In genomic region chr2:8539743-8540551, GRCh38 we compare ENCODE assay signal across 9 cellular contexts.
A peak's percentile ranks its signal among the peaks of the same experiment; 100 is the strongest.
DNase-seq lines count a peak whose midpoint lies in the region; ATAC-seq and TF ChIP-seq lines count a peak whose summit lies in the region.
"Had no signal": no experiment of that assay in that cellular context is flagged by ENCODE, and none has a peak within 500 bp of the region (broad histone marks: within the 10 kb centered on the region; RNA-seq: fewer than 3 reads in every experiment).

No MANE protein-coding gene starts in this region.

- peak overlapping the region; percentile 100 for H3K27ac ChIP-seq in DND-41 (ENCODE audit: low read length)
- H3K27ac ChIP-seq in endodermal cell (ENCODE audit: low read depth, low read length), result no peak overlapping the region
- peak overlapping the region; percentile 21 for H3K27ac ChIP-seq in neutrophil

- no peaks in the 10 kb centered on the region for H3K79me2 ChIP-seq in DND-41 (ENCODE audit: insufficient read depth, low read length)

- no peaks in the 10 kb centered on the region for H3K36me3 Mint-ChIP-seq in endodermal cell (ENCODE audit: low read depth)

- H3K9me3 ChIP-seq in DND-41 (ENCODE audit: insufficient read depth, low read length, severe bottlenecking) (no peaks in the 10 kb centered on the region), endodermal cell (ENCODE audit: control insufficient read depth, low read length) (no peaks in the 10 kb centered on the region), neutrophil (no peaks in the 10 kb centered on the region)

- no peak for ATAC-seq in DND-41 (ENCODE audit: insufficient read depth, low read depth)
- ATAC-seq in GM19324 (IDR thresholded peaks at IDR 0.05; ENCODE audit: low FRiP score, unreplicated experiment), result no peak

- H3K36me3 ChIP-seq in DND-41 (ENCODE audit: insufficient read depth, low read length) (no peaks in the 10 kb centered on the region), endodermal cell (ENCODE audit: control insufficient read depth, insufficient read depth, low read length) (no peaks in the 10 kb centered on the region), neutrophil (no peaks in the 10 kb centered on the region)

- H3K4me1 Mint-ChIP-seq in endodermal cell, result peaks cover 23% of the 10 kb centered on the region

- TF ChIP-seq CTCF in DND-41 (IDR thresholded peaks at IDR 0.05; ENCODE audit: borderline replicate concordance, extremely low read depth, low read length, poor library complexity, severe bottlenecking) (peak; percentile 45), endodermal cell (conservative IDR thresholded peaks at IDR 0.05) (peak; percentile 50), neutrophil (IDR thresholded peaks at IDR 0.05) (no peak)

- DNase-seq in DND-41 (peak; percentile 50), NCI-H510A treated with DMSO at 0.1 percent for 48 hours (lab: John Stamatoyannopoulos, UW) (peak; percentile 83), endodermal cell (peak; percentile 74), NCI-H2107 (lab: John Stamatoyannopoulos, UW) (no peak), NCI-H2227 (lab: John Stamatoyannopoulos, UW; ENCODE audit: unreplicated experiment) (no peak), NK-92 (lab: John Stamatoyannopoulos, UW; ENCODE audit: unreplicated experiment) (no peak)
- DNase-seq: stimulated activated CD4-positive, alpha-beta T cell treated with anti-CD3 and anti-CD28 coated beads, Interleukin-12 subunit alpha, Interleukin-12 subunit beta, amount 100 ng/mL, for 4 hours had no signal

- H3K4me2 ChIP-seq in DND-41 (ENCODE audit: insufficient read depth, low read length), result peak overlapping the region; percentile 2; the same call in 1 of the 2 replicates

- no peaks in the 10 kb centered on the region for H4K20me1 ChIP-seq in DND-41 (ENCODE audit: insufficient read depth, low read length)

- peaks cover 3% of the 10 kb centered on the region for H3K27me3 Mint-ChIP-seq in endodermal cell (ENCODE audit: insufficient read depth)

- no peaks in the 10 kb centered on the region for H3K9me3 Mint-ChIP-seq in endodermal cell

- 91 to 95% methylated on average over 4 to 14 of the region's 14 CpGs for whole genome bisulfite sequencing in endodermal cell (ENCODE audit: insufficient coverage in 1 of 2, insufficient read length in 1 of 2), 2 experiments

- H3K9ac ChIP-seq in DND-41 (ENCODE audit: low read depth, low read length) (peak overlapping the region; percentile 36), endodermal cell (ENCODE audit: extremely low read depth, low read length, poor library complexity, severe bottlenecking) (no peak overlapping the region)

- H2AFZ ChIP-seq in DND-41 (ENCODE audit: low read depth, low read length), result no peak overlapping the region; the same call in 1 of the 2 replicates

- H3K4me1 ChIP-seq in DND-41 (ENCODE audit: insufficient read depth, low read length) (peaks cover 88% of the 10 kb centered on the region), endodermal cell (ENCODE audit: control insufficient read depth, insufficient read depth, low read length) (peaks cover 12% of the 10 kb centered on the region), neutrophil (ENCODE audit: control insufficient read depth in 1 of 2, insufficient read depth in 1 of 2, low read depth in 1 of 2, low read length in 1 of 2) (peaks cover 77 to 80% of the 10 kb centered on the region in 2 experiments)

- no peak overlapping the region for H3K4me3 Mint-ChIP-seq in endodermal cell

- H3K27ac Mint-ChIP-seq in endodermal cell, result no peak overlapping the region

- H3K4me3 ChIP-seq in DND-41 (ENCODE audit: low read depth in 1 of 2, low read length in 2 of 2), result no peak overlapping the region
- H3K4me3 ChIP-seq in endodermal cell (ENCODE audit: low read length), result no peak overlapping the region
- H3K4me3 ChIP-seq in neutrophil (ENCODE audit: low read depth in 1 of 2, low read length in 1 of 2), result no peak overlapping the region

- H3K27me3 ChIP-seq in DND-41 (ENCODE audit: insufficient read depth, low read length, poor library complexity), result no peaks in the 10 kb centered on the region
- no peaks in the 10 kb centered on the region for H3K27me3 ChIP-seq in endodermal cell (ENCODE audit: control insufficient read depth, insufficient read depth, low read length, poor library complexity, severe bottlenecking)
- H3K27me3 ChIP-seq in neutrophil, result no peaks in the 10 kb centered on the region

Comparison
In these comparisons a context has a peak if more than half of its experiments do, and no peak if none do; other contexts are left out.
1. DNase-seq: peak in DND-41 (single experiment), NCI-H510A treated with DMSO at 0.1 percent for 48 hours (single experiment) and endodermal cell (single experiment); none in NCI-H2107 (single experiment), NCI-H2227 (single experiment) and NK-92 (single experiment).